ENCODE assay signal across 8 cellular contexts in genomic region chr13:42720116-42720857, GRCh38.
DNase-seq lines count a peak whose midpoint lies in the region; ATAC-seq and TF ChIP-seq lines count a peak whose summit lies in the region.

No MANE protein-coding gene starts in this region.

- H3K36me3 Mint-ChIP-seq in chondrocyte (ENCODE audit: low read depth), result no peaks in the 10 kb centered on the region

- no peaks in the 10 kb centered on the region for H3K27me3 Mint-ChIP-seq in chondrocyte (ENCODE audit: low read depth)

- ATAC-seq in HG02870 (IDR thresholded peaks at IDR 0.05; ENCODE audit: unreplicated experiment) (no peak), HG03196 (IDR thresholded peaks at IDR 0.05; ENCODE audit: unreplicated experiment) (no peak)

- peaks cover 8% of the 10 kb centered on the region for H3K4me1 Mint-ChIP-seq in chondrocyte (ENCODE audit: low read depth)

- no peaks in the 10 kb centered on the region for H3K36me3 ChIP-seq in skeletal muscle satellite cell (ENCODE audit: insufficient read depth, low read length)

- H3K27ac Mint-ChIP-seq in chondrocyte (ENCODE audit: unreplicated experiment), result peak overlapping the region; percentile 82

- no peak overlapping the region for H3K4me3 ChIP-seq in skeletal muscle satellite cell (ENCODE audit: low read length)

- no peaks in the 10 kb centered on the region for H3K9me3 Mint-ChIP-seq in chondrocyte (ENCODE audit: low read depth)

- DNase-seq in NCI-H1105 treated with DMSO at 0.1 percent for 48 hours (lab: John Stamatoyannopoulos, UW) (peak; percentile 28), NCI-H1105 (lab: John Stamatoyannopoulos, UW) (no peak), NCI-H460 (ENCODE audit: extremely low read depth, low read depth) (peak; percentile 97), chondrocyte (ENCODE audit: low spot score) (no peak), RPMI8226 (no peak)

- no peak for TF ChIP-seq CTCF in chondrocyte (IDR thresholded peaks at IDR 0.05)

- H3K4me1 ChIP-seq in skeletal muscle satellite cell (ENCODE audit: control insufficient read depth, insufficient read depth, low read length), result peaks cover 9% of the 10 kb centered on the region

- H3K4me2 ChIP-seq in skeletal muscle satellite cell (ENCODE audit: low read length), result peak overlapping the region; percentile 46

- H3K9me3 ChIP-seq in skeletal muscle satellite cell (replicated peaks; ENCODE audit: low read length), result no peaks in the 10 kb centered on the region

- H3K9ac ChIP-seq in skeletal muscle satellite cell (ENCODE audit: low read depth, low read length), result no peak overlapping the region

- no peak overlapping the region for H3K4me3 Mint-ChIP-seq in chondrocyte (ENCODE audit: unreplicated experiment)

- H3K27me3 ChIP-seq in skeletal muscle satellite cell (ENCODE audit: control insufficient read depth, insufficient read depth, low read length), result no peaks in the 10 kb centered on the region

Comparison
In these comparisons a context has a peak if more than half of its experiments do, and no peak if none do; other contexts are left out.
1. DNase-seq: peak in NCI-H1105 treated with DMSO at 0.1 percent for 48 hours (single experiment) and NCI-H460 (single experiment); none in NCI-H1105 (single experiment), chondrocyte (single experiment) and RPMI8226 (single experiment).